1 cellular context compared by ENCODE assay signal in genomic region chr6:15389759-15390723, GRCh38.
A peak's percentile ranks its signal among the peaks of the same experiment; 100 is the strongest.
TF ChIP-seq lines count a peak whose summit lies in the region.

No MANE protein-coding gene starts in this region.

TF ChIP-seq in HepG2, 621 proteins besides CTCF, POLR2A, EP300 and RAD21 (continued from another document and continues in another):
- TF ChIP-seq TARDBP (CRISPR knock-in tag; IDR thresholded peaks at IDR 0.05) (peak; percentile 55; the same call in 1 of the 2 replicates), FOXA3 (CRISPR knock-in tag; IDR thresholded peaks at IDR 0.05) (peak; percentile 74), ZNF781 (CRISPR knock-in tag; IDR thresholded peaks at IDR 0.05; ENCODE audit: borderline replicate concordance, not compliant biosample characterization) (peak; percentile 62), AGO1 (IDR thresholded peaks at IDR 0.05; ENCODE audit: low read depth, low read length, poor library complexity, severe bottlenecking) (no peak), ZNF282 (IDR thresholded peaks at IDR 0.05; ENCODE audit: partially characterized antibody) (no peak), DNMT3B (CRISPR knock-in tag; conservative IDR thresholded peaks at IDR 0.05) (no peak), SMARCE1 (IDR thresholded peaks at IDR 0.05; ENCODE audit: borderline replicate concordance) (no peak), NPAS2 (CRISPR knock-in tag; IDR thresholded peaks at IDR 0.05; ENCODE audit: borderline replicate concordance) (no peak), KLF6 (CRISPR knock-in tag; IDR thresholded peaks at IDR 0.05) (no peak), HES4 (CRISPR knock-in tag; IDR thresholded peaks at IDR 0.05; ENCODE audit: borderline replicate concordance) (no peak), ZNF513 (CRISPR knock-in tag; conservative IDR thresholded peaks at IDR 0.05) (no peak), ERF (CRISPR knock-in tag; IDR thresholded peaks at IDR 0.05) (0 out of 2 replicates have a peak, but pooled peaks have one; percentile 27), ZNF710 (CRISPR knock-in tag; IDR thresholded peaks at IDR 0.05; ENCODE audit: borderline replicate concordance) (no peak), TFE3 (CRISPR knock-in tag; IDR thresholded peaks at IDR 0.05) (no peak), ZNF430 (CRISPR knock-in tag; IDR thresholded peaks at IDR 0.05) (no peak), ZFP37 (CRISPR knock-in tag; IDR thresholded peaks at IDR 0.05; ENCODE audit: borderline replicate concordance) (no peak), ARID5B (CRISPR knock-in tag; IDR thresholded peaks at IDR 0.05) (no peak), ZNF879 (CRISPR knock-in tag; IDR thresholded peaks at IDR 0.05) (no peak), ZNF557 (CRISPR knock-in tag; IDR thresholded peaks at IDR 0.05) (no peak), ZBTB44 (CRISPR knock-in tag; IDR thresholded peaks at IDR 0.05) (no peak), RBM22 (optimal IDR thresholded peaks at IDR 0.05; ENCODE audit: low read length) (peak; percentile 38), E2F5 (CRISPR knock-in tag; conservative IDR thresholded peaks at IDR 0.05) (no peak), ZNF589 (CRISPR knock-in tag; conservative IDR thresholded peaks at IDR 0.05) (no peak), AKNA (CRISPR knock-in tag; IDR thresholded peaks at IDR 0.05; ENCODE audit: borderline replicate concordance) (no peak), ZNF576 (CRISPR knock-in tag; IDR thresholded peaks at IDR 0.05) (no peak), ZBTB7B (CRISPR knock-in tag; IDR thresholded peaks at IDR 0.05) (0 out of 2 replicates have a peak, but pooled peaks have one; percentile 66), STAG1 (CRISPR knock-in tag; IDR thresholded peaks at IDR 0.05) (peak; percentile 99), TEAD3 (CRISPR knock-in tag; optimal IDR thresholded peaks at IDR 0.05; ENCODE audit: borderline replicate concordance) (peak; percentile 37), MED1 (CRISPR knock-in tag; IDR thresholded peaks at IDR 0.05) (0 out of 2 replicates have a peak, but pooled peaks have one; percentile 8), MYNN (CRISPR knock-in tag; IDR thresholded peaks at IDR 0.05; ENCODE audit: low read depth) (no peak), MTA3 (CRISPR knock-in tag; IDR thresholded peaks at IDR 0.05) (no peak), ZNF598 (CRISPR knock-in tag; IDR thresholded peaks at IDR 0.05; ENCODE audit: borderline replicate concordance) (peak; percentile 64; the same call in 1 of the 2 replicates), ZBTB4 (CRISPR knock-in tag; IDR thresholded peaks at IDR 0.05; ENCODE audit: borderline replicate concordance) (0 out of 2 replicates have a peak, but pooled peaks have one; percentile 58)
